16 cellular contexts compared by ENCODE assay signal in genomic region chr20:2694519-2694918, GRCh38. TPM values are rescaled to one million over a fixed set of nuclear protein-coding genes. Genes with fewer than 3 reads are reported as not detected.
DNase-seq lines count a peak whose midpoint lies in the region; ATAC-seq and TF ChIP-seq lines count a peak whose summit lies in the region.
"Had no signal": no experiment of that assay in that cellular context is flagged by ENCODE, and none has a peak within 500 bp of the region (broad histone marks: within the 10 kb centered on the region; RNA-seq: fewer than 3 reads in every experiment).

No MANE protein-coding gene starts in this region.

- POLR2A ChIA-PET in WTC11 (lab: Charles Lee) = no interaction called here

- H3K4me3 ChIP-seq in iPS-18c (ENCODE audit: insufficient read depth, low read depth, low read length) (peak overlapping the region; percentile 38; the same call in 1 of the 2 replicates), osteoblast (ENCODE audit: insufficient read depth, low read length) (no peak overlapping the region)
- H3K4me3 ChIP-seq: body of pancreas had no signal

- TF ChIP-seq CTCF in GM13976 (IDR thresholded peaks at IDR 0.05; ENCODE audit: borderline replicate concordance, control extremely low read depth, extremely low read depth, insufficient read depth, missing control alignments) (no peak), WTC11 (IDR thresholded peaks at IDR 0.05) (no peak), osteoblast (IDR thresholded peaks at IDR 0.05; ENCODE audit: extremely low read depth, low read depth, low read length) (no peak)

- H3K27me3 ChIP-seq in osteoblast (ENCODE audit: insufficient read depth, low read length) = peaks cover 67% of the 10 kb centered on the region

- H2AFZ ChIP-seq in osteoblast (ENCODE audit: low read length) = no peak overlapping the region

- H3K27me3 Mint-ChIP-seq in WTC11 (ENCODE audit: low read depth) = peaks cover 86% of the 10 kb centered on the region

- H3K4me3 Mint-ChIP-seq in WTC11 = peak overlapping the region; percentile 44; the same call in 1 of the 2 replicates
- H3K4me3 Mint-ChIP-seq: activated CD8-positive, alpha-beta T cell treated with anti-CD3 and anti-CD28 coated beads, Interleukin-2, amount 10 ng/mL, durations not matched to agents 7 days and 5 days had no signal

- H3K4me1 ChIP-seq in osteoblast (ENCODE audit: insufficient read depth, low read length) = no peaks in the 10 kb centered on the region

- H3K9me3 ChIP-seq in iPS-18c (ENCODE audit: control insufficient read depth, insufficient read depth, low read length) (peaks cover 3% of the 10 kb centered on the region), osteoblast (ENCODE audit: low read depth, low read length) (no peaks in the 10 kb centered on the region)
- H3K9me3 ChIP-seq: body of pancreas, HAP-1, left ventricle myocardium inferior had no signal

- ATAC-seq in WTC11 = no peak
- ATAC-seq: body of pancreas, sciatic nerve had no signal

- H3K27ac Mint-ChIP-seq in WTC11 = no peak overlapping the region
- H3K27ac Mint-ChIP-seq: activated CD8-positive, alpha-beta T cell treated with anti-CD3 and anti-CD28 coated beads, Interleukin-2, amount 10 ng/mL, durations not matched to agents 7 days and 5 days had no signal

- no peaks in the 10 kb centered on the region for H3K36me3 ChIP-seq in osteoblast (ENCODE audit: insufficient read depth, low read length)
- H3K36me3 ChIP-seq: HAP-1, left ventricle myocardium inferior had no signal

- no peaks in the 10 kb centered on the region for H3K9me3 Mint-ChIP-seq in WTC11

- CTCF ChIA-PET in WTC11 (lab: Charles Lee) = interaction anchor here (1.2 to 2.1 kb wide), 7 partner anchors 13 to 157 kb away, joined by 4 to 12 read pairs (median 6); no protein-coding TSS in a partner anchor

- in situ Hi-C loops in GM13976 (cut with MboI; ENCODE audit: low sequenced_read_pairs, unreplicated experiment) = no loop called here

- H4K20me1 ChIP-seq in osteoblast (ENCODE audit: insufficient read depth, low read length) = no peaks in the 10 kb centered on the region

- no peaks in the 10 kb centered on the region for H3K79me2 ChIP-seq in osteoblast (ENCODE audit: insufficient read depth, low read length)

- peaks cover 5% of the 10 kb centered on the region for H3K36me3 Mint-ChIP-seq in WTC11

- H3K4me2 ChIP-seq in osteoblast (ENCODE audit: insufficient read depth, low read length) = no peak overlapping the region

- DNase-seq in GM13976 (ENCODE audit: low spot score) (peak; percentile 31), WTC11 (ENCODE audit: low spot score) (no peak), osteoblast (ENCODE audit: insufficient read length, low spot score, missing footprints) (peak; percentile 83), erythroblast (lab: John Stamatoyannopoulos, UW) (no peak), EL (no peak), superior temporal gyrus (ENCODE audit: extremely low spot score) (no peak)
- DNase-seq: activated CD8-positive, alpha-beta T cell treated with anti-CD3 and anti-CD28 coated beads, Interleukin-2, amount 10 ng/mL, durations not matched to agents 7 days and 5 days; activated naive CD4-positive, alpha-beta T cell treated with Interleukin-2 at 50 U/mL for 16 hours; body of pancreas; hippocampal formation; left ventricle myocardium inferior; NCI-H187 treated with DMSO at 0.1 percent for 48 hours had no signal

- peaks cover 25% of the 10 kb centered on the region for H3K4me1 Mint-ChIP-seq in WTC11

- H3K27ac ChIP-seq in osteoblast (ENCODE audit: low read depth, low read length) = no peak overlapping the region
- H3K27ac ChIP-seq: body of pancreas, SK-N-MC had no signal

- no peak for TF ChIP-seq POLR2A in erythroblast (IDR thresholded peaks at IDR 0.05; ENCODE audit: low read length)

TF ChIP-seq in WTC11, 78 proteins besides CTCF, POLR2A, EP300 and RAD21:
- TF ChIP-seq CBFB (CRISPR knock-in tag; IDR thresholded peaks at IDR 0.05; ENCODE audit: low read depth) (no peak), CREB1 (CRISPR knock-in tag; IDR thresholded peaks at IDR 0.05) (no peak), FOXP1 (CRISPR knock-in tag; IDR thresholded peaks at IDR 0.05; ENCODE audit: borderline replicate concordance) (no peak), EMX1 (CRISPR knock-in tag; IDR thresholded peaks at IDR 0.05) (no peak), TEAD1 (CRISPR knock-in tag; IDR thresholded peaks at IDR 0.05) (no peak)

RNA-seq across cellular contexts. Expression of gene EBF4, which starts 1.9 kb away (rescaled TPM):
- total RNA-seq in WTC11 (2021) (2.7 to 5.0 TPM (median 3.2 TPM) in 3 replicates), osteoblast (under 0.01 and 0.29 TPM in 2 replicates)
- total RNA-seq: activated CD8-positive, alpha-beta T cell treated with anti-CD3 and anti-CD28 coated beads, Interleukin-2, amount 10 ng/mL, durations not matched to agents 7 days and 5 days had no signal

RNA-seq across cellular contexts. Expression of gene IDH3B, which starts 30.5 kb away (rescaled TPM):
- total RNA-seq in WTC11 (2021) (101 to 136 TPM (median 107 TPM) in 3 replicates), osteoblast (67.5 and 71.7 TPM in 2 replicates)

RNA-seq across cellular contexts. Expression of gene NOP56, which starts 42.1 kb away (rescaled TPM):
- total RNA-seq in WTC11 (2021) = 484 to 634 TPM (median 500 TPM) in 3 replicates
- total RNA-seq in osteoblast = 86.0 and 91.2 TPM in 2 replicates

Comparison
In these comparisons a context has a peak if more than half of its experiments do, and no peak if none do; other contexts are left out.
1. DNase-seq: peak in GM13976 (single experiment) and osteoblast (single experiment); none in WTC11 (single experiment), erythroblast (0 of 2), EL (single experiment) and superior temporal gyrus (single experiment).